8 cellular contexts compared by ENCODE assay signal in genomic region chr7:12389089-12389700, GRCh38. TPM values are rescaled to one million over a fixed set of nuclear protein-coding genes. Genes with fewer than 3 reads are reported as not detected.
A peak's percentile ranks its signal among the peaks of the same experiment; 100 is the strongest.
DNase-seq lines count a peak whose midpoint lies in the region; ATAC-seq and TF ChIP-seq lines count a peak whose summit lies in the region.

No MANE protein-coding gene starts in this region.

- H3K4me3 ChIP-seq in gastroesophageal sphincter = no peak overlapping the region
- no peak overlapping the region for H3K4me3 ChIP-seq in sigmoid colon

- no peaks in the 10 kb centered on the region for H3K27me3 Mint-ChIP-seq in activated CD8-positive, alpha-beta T cell treated with anti-CD3 and anti-CD28 coated beads for 36 hours

- H3K9me3 ChIP-seq in gastroesophageal sphincter (no peaks in the 10 kb centered on the region), sigmoid colon (no peaks in the 10 kb centered on the region)

- peak; percentile 24 to 60 for ATAC-seq in activated CD4-positive, CD25-positive, alpha-beta regulatory T cell treated with anti-CD3 and anti-CD28 coated beads, Interleukin-2, amount 50 U/mL, for 24 hours
- peak; percentile 96 for ATAC-seq in GM21423 (IDR thresholded peaks at IDR 0.05; ENCODE audit: unreplicated experiment)
- peak; percentile 97 for ATAC-seq in HG03558 (IDR thresholded peaks at IDR 0.05; ENCODE audit: extremely low read depth, unreplicated experiment)
- ATAC-seq in activated CD8-positive, alpha-beta T cell treated with anti-CD3 and anti-CD28 coated beads for 36 hours = peak; percentile 94
- no peak for ATAC-seq in gastroesophageal sphincter

- 82 to 89% methylated on average over 1 of the region's 1 CpG for WGBS in gastroesophageal sphincter (ENCODE audit: low coverage in 1 of 2), 2 donors
- WGBS in sigmoid colon, 2 donors = 65 to 83% methylated on average over 1 of the region's 1 CpG

- H3K36me3 Mint-ChIP-seq in activated CD8-positive, alpha-beta T cell treated with anti-CD3 and anti-CD28 coated beads for 36 hours (ENCODE audit: low read depth) = no peaks in the 10 kb centered on the region

- CTCF ChIA-PET in activated CD8-positive, alpha-beta T cell treated with anti-CD3 and anti-CD28 coated beads for 36 hours (lab: Charles Lee) = interaction anchor here (0.6 to 2.1 kb wide), 17 partner anchors 9 to 108 kb away, joined by 3 to 13 read pairs (median 4); no protein-coding TSS in a partner anchor

- intact Hi-C loops in activated CD8-positive, alpha-beta T cell treated with anti-CD3 and anti-CD28 coated beads for 36 hours (cut with micrococcal nuclease) = loop anchor here (10.0 kb wide), 1 partner anchor 106 kb away; no protein-coding TSS in a partner anchor
- intact Hi-C loops in sigmoid colon (cut with DNase I) = no loop called here

- POLR2A ChIA-PET in activated CD8-positive, alpha-beta T cell treated with anti-CD3 and anti-CD28 coated beads for 36 hours (lab: Charles Lee) = no interaction called here

- H3K4me3 Mint-ChIP-seq in activated CD8-positive, alpha-beta T cell treated with anti-CD3 and anti-CD28 coated beads for 36 hours = no peak overlapping the region

- TF ChIP-seq POLR2A in gastroesophageal sphincter (IDR thresholded peaks at IDR 0.05) = no peak
- TF ChIP-seq POLR2A in sigmoid colon (IDR thresholded peaks at IDR 0.05) = no peak

- no peaks in the 10 kb centered on the region for H3K27me3 ChIP-seq in gastroesophageal sphincter
- no peaks in the 10 kb centered on the region for H3K27me3 ChIP-seq in sigmoid colon

- H3K27ac Mint-ChIP-seq in activated CD8-positive, alpha-beta T cell treated with anti-CD3 and anti-CD28 coated beads for 36 hours = no peak overlapping the region

- peak; percentile 81 for TF ChIP-seq CTCF in activated CD8-positive, alpha-beta T cell treated with anti-CD3 and anti-CD28 coated beads for 36 hours (IDR thresholded peaks at IDR 0.05)
- peak; percentile 3 to 52 (median 13) for TF ChIP-seq CTCF in gastroesophageal sphincter (IDR thresholded peaks at IDR 0.05)
- TF ChIP-seq CTCF in sigmoid colon (IDR thresholded peaks at IDR 0.05) = peak in 3 of 4 experiments; percentile 6 to 32 (median 18)

- H3K4me1 Mint-ChIP-seq in activated CD8-positive, alpha-beta T cell treated with anti-CD3 and anti-CD28 coated beads for 36 hours (ENCODE audit: low read depth) = no peaks in the 10 kb centered on the region

- H3K36me3 ChIP-seq in gastroesophageal sphincter (no peaks in the 10 kb centered on the region), sigmoid colon (no peaks in the 10 kb centered on the region)

- DNase-seq in activated CD4-positive, CD25-positive, alpha-beta regulatory T cell treated with anti-CD3 and anti-CD28 coated beads, Interleukin-2, amount 50 U/mL, for 72 hours = no peak
- DNase-seq in NCI-H524 (lab: John Stamatoyannopoulos, UW) (peak; percentile 19 to 62), sigmoid colon (no peak)
- DNase-seq in activated CD8-positive, alpha-beta T cell treated with anti-CD3 and anti-CD28 coated beads for 36 hours = peak; percentile 62

- H3K27ac ChIP-seq in gastroesophageal sphincter = no peak overlapping the region
- H3K27ac ChIP-seq in sigmoid colon = no peak overlapping the region

- TF ChIP-seq EP300 in gastroesophageal sphincter (IDR thresholded peaks at IDR 0.05) = no peak
- no peak for TF ChIP-seq EP300 in sigmoid colon (IDR thresholded peaks at IDR 0.05)

- H3K4me1 ChIP-seq in gastroesophageal sphincter (no peaks in the 10 kb centered on the region), sigmoid colon (no peaks in the 10 kb centered on the region)

- H3K9me3 Mint-ChIP-seq in activated CD8-positive, alpha-beta T cell treated with anti-CD3 and anti-CD28 coated beads for 36 hours = no peaks in the 10 kb centered on the region

RNA-seq across cellular contexts. Expression of gene VWDE, which starts 14.5 kb away (rescaled TPM):
- 1 to 10 TPM; 1.4 to 1.7 TPM for total RNA-seq in activated CD8-positive, alpha-beta T cell treated with anti-CD3 and anti-CD28 coated beads for 36 hours
- total RNA-seq in gastroesophageal sphincter (under 1 TPM in 2 of 4 donors, not detected in 2; 0.13 to 0.22 TPM), sigmoid colon (under 1 TPM in 1 of 4 donors, not detected in 3; 0.27 TPM)
- polyA plus RNA-seq in sigmoid colon = under 1 TPM in 2 of 3 donors, not detected in 1; under 0.01 to 0.39 TPM

Comparison
In these comparisons a context has a peak if more than half of its experiments do, and no peak if none do; other contexts are left out.
1. DNase-seq: peak in NCI-H524 (2 of 2) and activated CD8-positive, alpha-beta T cell treated with anti-CD3 and anti-CD28 coated beads for 36 hours (single experiment); none in activated CD4-positive, CD25-positive, alpha-beta regulatory T cell treated with anti-CD3 and anti-CD28 coated beads, Interleukin-2, amount 50 U/mL, for 72 hours (single experiment) and sigmoid colon (single experiment).
2. CTCF ChIP-seq: peak in every context shown above with its lines; median percentile 81 in activated CD8-positive, alpha-beta T cell treated with anti-CD3 and anti-CD28 coated beads for 36 hours; 18 in sigmoid colon; 13 in gastroesophageal sphincter.